Comparison of ENCODE assay signal across 14 cellular contexts in genomic region chr2:54239427-54239826, GRCh38. TPM values are rescaled to one million over a fixed set of nuclear protein-coding genes. Genes with fewer than 3 reads are reported as not detected.
DNase-seq lines count a peak whose midpoint lies in the region; ATAC-seq and TF ChIP-seq lines count a peak whose summit lies in the region.
"Had no signal": no experiment of that assay in that cellular context is flagged by ENCODE, and none has a peak within 500 bp of the region (broad histone marks: within the 10 kb centered on the region; RNA-seq: fewer than 3 reads in every experiment).

No MANE protein-coding gene starts in this region.

- ATAC-seq in HG03095 (IDR thresholded peaks at IDR 0.05; ENCODE audit: unreplicated experiment) (no peak), HG02981 (IDR thresholded peaks at IDR 0.05; ENCODE audit: unreplicated experiment) (no peak), GM18861 (IDR thresholded peaks at IDR 0.05; ENCODE audit: unreplicated experiment) (no peak)

- no peaks in the 10 kb centered on the region for H3K36me3 Mint-ChIP-seq in osteocyte (ENCODE audit: unreplicated experiment)

- peaks cover 3% of the 10 kb centered on the region for H3K27me3 Mint-ChIP-seq in osteocyte (ENCODE audit: unreplicated experiment)

- DNase-seq in AG10803 (ENCODE audit: low read depth): peak; percentile 80
- peak; percentile 65 for DNase-seq in HS-27A (ENCODE audit: low read depth)
- DNase-seq in brain microvascular endothelial cell: peak; percentile 91
- no peak for DNase-seq in osteocyte (ENCODE audit: extremely low spot score, unreplicated experiment)
- no peak for DNase-seq in cerebellar cortex (ENCODE audit: low spot score)
- DNase-seq: activated CD4-positive, alpha-beta T cell treated with anti-CD3 and anti-CD28 coated beads, Interleukin-2, amount 50 U/mL, for 48 hours; activated naive CD4-positive, alpha-beta T cell treated with Interleukin-2 at 50 U/mL for 16 hours; COR-L47; retina had no signal

- peaks cover 16% of the 10 kb centered on the region for H3K9me3 Mint-ChIP-seq in osteocyte (ENCODE audit: unreplicated experiment)

- TF ChIP-seq CTCF in AG10803 (conservative IDR thresholded peaks at IDR 0.05; ENCODE audit: low read length) (no peak), brain microvascular endothelial cell (IDR thresholded peaks at IDR 0.05; ENCODE audit: low read depth, low read length, missing control alignments) (no peak), osteocyte (IDR thresholded peaks at IDR 0.05) (no peak)

- peaks cover 22% of the 10 kb centered on the region for H3K4me1 Mint-ChIP-seq in osteocyte (ENCODE audit: unreplicated experiment)

- no peak overlapping the region for H3K4me3 Mint-ChIP-seq in osteocyte (ENCODE audit: unreplicated experiment)

- H3K27me3 ChIP-seq in brain microvascular endothelial cell (replicated peaks): no peaks in the 10 kb centered on the region

- peak overlapping the region; percentile 67 for H3K27ac Mint-ChIP-seq in osteocyte (ENCODE audit: unreplicated experiment)

- H3K4me3 ChIP-seq in AG10803 (ENCODE audit: low read length) (no peak overlapping the region), brain microvascular endothelial cell (ENCODE audit: low read depth, low read length) (no peak overlapping the region)

- no peaks in the 10 kb centered on the region for H3K36me3 ChIP-seq in brain microvascular endothelial cell (replicated peaks)

- peak overlapping the region; percentile 53 for H3K27ac ChIP-seq in brain microvascular endothelial cell
- H3K27ac ChIP-seq: HL-60 had no signal

- in situ Hi-C loops in brain microvascular endothelial cell (cut with HindIII; ENCODE audit: low pct_ligation_motif_present, low sequenced_read_pairs): no loop called here

RNA-seq across cellular contexts. Expression of gene TSPYL6, which starts 16.6 kb away (rescaled TPM):
- total RNA-seq in osteocyte: not detected in 2 replicates
- total RNA-seq: mucosa of gallbladder had no signal

Comparison
In these comparisons a context has a peak if more than half of its experiments do, and no peak if none do; other contexts are left out.
1. DNase-seq: peak in AG10803 (single experiment), HS-27A (single experiment) and brain microvascular endothelial cell (single experiment); none in osteocyte (single experiment) and cerebellar cortex (single experiment).